8 cellular contexts compared by ENCODE assay signal in genomic region chr20:58228484-58229197, GRCh38. TPM values are rescaled to one million over a fixed set of nuclear protein-coding genes. Genes with fewer than 3 reads are reported as not detected.
DNase-seq lines count a peak whose midpoint lies in the region; TF ChIP-seq lines count a peak whose summit lies in the region.

Gene ANKRD60, minus strand, starts transcription at chr20:58228653. Its CDS starts 0 bp downstream, at chr20:58228653.

- peak within 1 kb of the TSS; percentile 77 to 86 (median 82) for H3K4me3 Mint-ChIP-seq in brain

- H3K4me2 ChIP-seq in mesendoderm (ENCODE audit: low read length) = peak within 1 kb of the TSS; percentile 72

- H3K79me1 ChIP-seq in mesendoderm (ENCODE audit: low read length) = no peaks in the 10 kb centered on the region

- no peak for TF ChIP-seq CTCF in brain (conservative IDR thresholded peaks at IDR 0.05)
- no peak for TF ChIP-seq CTCF in vagina (IDR thresholded peaks at IDR 0.05)
- TF ChIP-seq CTCF in tibial nerve (IDR thresholded peaks at IDR 0.05) = no peak

- H3K9me3 Mint-ChIP-seq in brain = peaks cover 12 to 16% (median 13%) of the 10 kb centered on the region in 5 experiments

- H4K8ac ChIP-seq in mesendoderm (ENCODE audit: low read depth, low read length) = no peak within 1 kb of the TSS

- DNase-seq in Daoy (ENCODE audit: low read depth) (peak; percentile 78), T-helper 1 cell (peak in 4 of 5 donors; percentile 29 to 65 (median 42)), mesendoderm (peak; percentile 74), vagina (ENCODE audit: extremely low spot score in 2 of 2) (peak in 1 of 2 donors; percentile 65), tibial nerve (ENCODE audit: low spot score in 2 of 2) (no peak), germinal center (ENCODE audit: low spot score) (no peak), HEK293T (ENCODE audit: extremely low spot score) (no peak)

- TF ChIP-seq POLR2A in vagina (IDR thresholded peaks at IDR 0.05) = no peak
- no peak for TF ChIP-seq POLR2A in tibial nerve (IDR thresholded peaks at IDR 0.05)

- H3K4me1 ChIP-seq in mesendoderm (ENCODE audit: control insufficient read depth, low read depth, low read length) (no peaks in the 10 kb centered on the region), vagina (no peaks in the 10 kb centered on the region), tibial nerve (peaks cover 0 to 10% (median 2%) of the 10 kb centered on the region in 4 donors)

- H3K27ac ChIP-seq in mesendoderm (ENCODE audit: low read depth, low read length) = no peak within 1 kb of the TSS
- H3K27ac ChIP-seq in vagina = no peak within 1 kb of the TSS
- no peak within 1 kb of the TSS for H3K27ac ChIP-seq in tibial nerve

- H3K27me3 ChIP-seq in mesendoderm (ENCODE audit: insufficient read depth, low read length, poor library complexity) = peaks cover 1% of the 10 kb centered on the region
- H3K27me3 ChIP-seq in vagina = no peaks in the 10 kb centered on the region
- peaks cover 3 to 60% of the 10 kb centered on the region in 2 donors for H3K27me3 ChIP-seq in tibial nerve

- H3K9me3 ChIP-seq in vagina = no peaks in the 10 kb centered on the region
- no peaks in the 10 kb centered on the region for H3K9me3 ChIP-seq in tibial nerve

- peak within 1 kb of the TSS; percentile 16 for H3K18ac ChIP-seq in mesendoderm (ENCODE audit: low read length)

- CTCF ChIA-PET in HEK293T (lab: Yijun Ruan, JAX) = no interaction called here

- H3K23ac ChIP-seq in mesendoderm (ENCODE audit: low read length) = peak within 1 kb of the TSS; percentile 91

- H3K27me3 Mint-ChIP-seq in brain = peaks cover 55% of the 10 kb centered on the region

- peak within 1 kb of the TSS; percentile 86 for H3K56ac ChIP-seq in mesendoderm (ENCODE audit: low read length)

- intact Hi-C loops in vagina (cut with DNase I) = no loop called here

- no peak within 1 kb of the TSS for H2AK5ac ChIP-seq in mesendoderm (ENCODE audit: low read length)

- H3K4me3 ChIP-seq in mesendoderm (ENCODE audit: low read length) = peak within 1 kb of the TSS; percentile 23
- H3K4me3 ChIP-seq in vagina = peak within 1 kb of the TSS; percentile 7 to 31
- H3K4me3 ChIP-seq in tibial nerve = peak within 1 kb of the TSS in 1 of 4 donors; percentile 22

- H4K5ac ChIP-seq in mesendoderm (ENCODE audit: low read length) = no peak within 1 kb of the TSS

- peak within 1 kb of the TSS; percentile 73 for H3K9ac ChIP-seq in mesendoderm (ENCODE audit: low read length)

- H2BK15ac ChIP-seq in mesendoderm (replicated peaks; ENCODE audit: low read depth) = no peak within 1 kb of the TSS

- no peak within 1 kb of the TSS for H2BK120ac ChIP-seq in mesendoderm (ENCODE audit: low read depth, low read length)

- no CpG with 5 or more reads among the region's 74 CpGs for WGBS in mesendoderm (ENCODE audit: extremely low coverage, insufficient coverage, low lambda C conversion rate)
- WGBS in tibial nerve, 2 donors = 10 to 13% methylated on average over 36 to 39 of the region's 74 CpGs

- no peaks in the 10 kb centered on the region for H3K79me2 ChIP-seq in mesendoderm (ENCODE audit: control insufficient read depth, insufficient read depth, low read length)

- H3K4me1 Mint-ChIP-seq in brain = peaks cover 11% of the 10 kb centered on the region

- POLR2A ChIA-PET in HEK293T (lab: Yijun Ruan, JAX) = no interaction called here

- no peaks in the 10 kb centered on the region for H3K36me3 Mint-ChIP-seq in brain

- TF ChIP-seq EP300 in tibial nerve (IDR thresholded peaks at IDR 0.05) = no peak

- peak within 1 kb of the TSS in 3 of 5 experiments; percentile 10 to 36 (median 15) for H3K27ac Mint-ChIP-seq in brain

- H3K36me3 ChIP-seq in mesendoderm (ENCODE audit: control insufficient read depth, insufficient read depth, low read length) = no peaks in the 10 kb centered on the region
- no peaks in the 10 kb centered on the region for H3K36me3 ChIP-seq in vagina
- H3K36me3 ChIP-seq in tibial nerve = peaks cover 0 to 17% (median 0%) of the 10 kb centered on the region in 3 donors

- H3K4ac ChIP-seq in mesendoderm (ENCODE audit: low read depth, low read length) = no peak within 1 kb of the TSS

- H2BK5ac ChIP-seq in mesendoderm (ENCODE audit: low read length) = no peak within 1 kb of the TSS

TF ChIP-seq in HEK293T, 16 proteins besides CTCF, POLR2A, EP300 and RAD21:
- no peak for TF ChIP-seq FOXK2 (IDR thresholded peaks at IDR 0.05)
- no peak for TF ChIP-seq PKNOX1 (IDR thresholded peaks at IDR 0.05)
- TF ChIP-seq L3MBTL2 (conservative IDR thresholded peaks at IDR 0.05) = no peak
- no peak for TF ChIP-seq ARNT (IDR thresholded peaks at IDR 0.05)
- TF ChIP-seq FOXM1 (IDR thresholded peaks at IDR 0.05; ENCODE audit: borderline replicate concordance) = no peak
- no peak for TF ChIP-seq ELF4 (IDR thresholded peaks at IDR 0.05)
- TF ChIP-seq SP1 (IDR thresholded peaks at IDR 0.05) = no peak
- TF ChIP-seq FOXA1 (IDR thresholded peaks at IDR 0.05) = no peak
- no peak for TF ChIP-seq CTBP1 (IDR thresholded peaks at IDR 0.05; ENCODE audit: borderline replicate concordance)
- TF ChIP-seq NFRKB (IDR thresholded peaks at IDR 0.05) = no peak
- TF ChIP-seq ZNF384 (IDR thresholded peaks at IDR 0.05) = no peak
- TF ChIP-seq SUZ12 (IDR thresholded peaks at IDR 0.05) = no peak

RNA-seq across cellular contexts. Expression of gene ANKRD60, which starts in this region (rescaled TPM):
- total RNA-seq in Daoy (2014; rRNA removed; shearing (Covaris generic)) = not detected in 2 replicates
- not detected for polyA plus RNA-seq in brain (ENCODE audit: insufficient read depth, low read depth, low replicate concordance)
- not detected for polyA plus RNA-seq in mesendoderm (2013, experiment 1 of 2)
- polyA plus RNA-seq in mesendoderm (2013, experiment 2 of 2) = not detected
- not detected for total RNA-seq in vagina
- not detected for total RNA-seq in tibial nerve

Comparison
In these comparisons a context has a peak if more than half of its experiments do, and no peak if none do; other contexts are left out.
1. Peak in DNase-seq in Daoy; RNA of the gene not detected or under 1 TPM.
2. DNase-seq: peak in T-helper 1 cell (4 of 5) and mesendoderm (single experiment); none in tibial nerve (0 of 2), germinal center (single experiment) and HEK293T (single experiment).